ENCODE assay signal across 26 cellular contexts in genomic region chr14:22046063-22046462, GRCh38.
DNase-seq lines count a peak whose midpoint lies in the region; ATAC-seq, FAIRE-seq and TF ChIP-seq lines count a peak whose summit lies in the region.
"Had no signal": no experiment of that assay in that cellular context is flagged by ENCODE, and none has a peak within 500 bp of the region (broad histone marks: within the 10 kb centered on the region; RNA-seq: fewer than 3 reads in every experiment).

No MANE protein-coding gene starts in this region.

- no peaks in the 10 kb centered on the region for H3K36me3 ChIP-seq in CD4-positive, CD25-positive, alpha-beta regulatory T cell (ENCODE audit: control insufficient read depth, insufficient read depth, low read length)
- H3K36me3 ChIP-seq in H1 (ENCODE audit: control insufficient read depth in 2 of 4, insufficient read depth in 4 of 4, low read length in 3 of 4), result no peaks in the 10 kb centered on the region
- H3K36me3 ChIP-seq: breast epithelium, colonic mucosa, esophagus muscularis mucosa, prostate gland, upper lobe of left lung had no signal

- H3K27ac Mint-ChIP-seq in T-helper 2 cell treated with Interferon-gamma antibody and Interleukin-4, amounts not matched to agents 5 μg/mL and 100 μg/mL, for 36 hours, result peak overlapping the region; percentile 78
- peak overlapping the region; percentile 67 to 94 (median 92) for H3K27ac Mint-ChIP-seq in CD4-positive, CD25-positive, alpha-beta regulatory T cell
- peak overlapping the region; percentile 77 for H3K27ac Mint-ChIP-seq in activated CD4-positive, alpha-beta memory T cell treated with anti-CD3 and anti-CD28 coated beads for 36 hours
- H3K27ac Mint-ChIP-seq: effector memory CD8-positive, alpha-beta T cell had no signal

- TF ChIP-seq CTCF in H1 (IDR thresholded peaks at IDR 0.05; ENCODE audit: control extremely low read depth in 1 of 3, insufficient read depth in 1 of 3, low read depth in 1 of 3, low read length in 3 of 3), result no peak

- no peak for ATAC-seq in CD4-positive, CD25-positive, alpha-beta regulatory T cell (ENCODE audit: low read depth in 2 of 2)
- ATAC-seq in GM21619 (IDR thresholded peaks at IDR 0.05; ENCODE audit: unreplicated experiment), result no peak
- no peak for ATAC-seq in HG03045 (IDR thresholded peaks at IDR 0.05; ENCODE audit: unreplicated experiment)
- no peak for ATAC-seq in GM18909 (IDR thresholded peaks at IDR 0.05; ENCODE audit: poor library complexity, unreplicated experiment)
- ATAC-seq: effector memory CD8-positive, alpha-beta T cell had no signal

- H3K9me3 Mint-ChIP-seq in T-helper 2 cell treated with Interferon-gamma antibody and Interleukin-4, amounts not matched to agents 5 μg/mL and 100 μg/mL, for 36 hours, result no peaks in the 10 kb centered on the region
- no peaks in the 10 kb centered on the region for H3K9me3 Mint-ChIP-seq in CD4-positive, CD25-positive, alpha-beta regulatory T cell
- H3K9me3 Mint-ChIP-seq in activated CD4-positive, alpha-beta memory T cell treated with anti-CD3 and anti-CD28 coated beads for 36 hours, result no peaks in the 10 kb centered on the region
- H3K9me3 Mint-ChIP-seq: effector memory CD8-positive, alpha-beta T cell had no signal

- no peak overlapping the region for H3K4ac ChIP-seq in H1 (replicated peaks; ENCODE audit: insufficient read length, low read depth, low read length)

- H4K20me1 ChIP-seq in H1 (replicated peaks in 1 of 2; ENCODE audit: control insufficient read depth in 1 of 2, insufficient read depth in 2 of 2, low read length in 2 of 2), result no peaks in the 10 kb centered on the region

- no peak overlapping the region for H3K9ac ChIP-seq in H1 (replicated peaks in 1 of 4; ENCODE audit: extremely low read depth in 1 of 4, low read depth in 3 of 4, low read length in 3 of 4)
- H3K9ac ChIP-seq: GM23248 had no signal

- no peaks in the 10 kb centered on the region for H3K36me3 Mint-ChIP-seq in T-helper 2 cell treated with Interferon-gamma antibody and Interleukin-4, amounts not matched to agents 5 μg/mL and 100 μg/mL, for 36 hours (ENCODE audit: low read depth)
- H3K36me3 Mint-ChIP-seq in CD4-positive, CD25-positive, alpha-beta regulatory T cell, result no peaks in the 10 kb centered on the region
- H3K36me3 Mint-ChIP-seq in activated CD4-positive, alpha-beta memory T cell treated with anti-CD3 and anti-CD28 coated beads for 36 hours, result no peaks in the 10 kb centered on the region

- 0 out of 2 replicates have a peak overlapping the region, but pooled peaks have one; percentile 49 for H2AFZ ChIP-seq in H1 (ENCODE audit: low read length)
- H2AFZ ChIP-seq: GM23248 had no signal

- H3K27ac ChIP-seq in CD4-positive, CD25-positive, alpha-beta regulatory T cell (ENCODE audit: insufficient read depth, low read length, poor library complexity, severe bottlenecking), result peak overlapping the region; percentile 14
- H3K27ac ChIP-seq in H1 (ENCODE audit: low read depth, low read length), result no peak overlapping the region
- H3K27ac ChIP-seq: breast epithelium, colonic mucosa, esophagus muscularis mucosa, GM23248, prostate gland, upper lobe of left lung had no signal

- H2BK15ac ChIP-seq in H1 (ENCODE audit: low read length), result no peak overlapping the region

- H2AK5ac ChIP-seq in H1 (ENCODE audit: low read depth, low read length), result no peak overlapping the region

- H3K18ac ChIP-seq in H1 (ENCODE audit: extremely low read depth, low read length), result no peak overlapping the region

- H3K23ac ChIP-seq in H1 (ENCODE audit: insufficient read length), result no peak overlapping the region

- no peak overlapping the region for H4K5ac ChIP-seq in H1 (ENCODE audit: insufficient read length, low read depth, low read length)

- H2BK5ac ChIP-seq in H1 (ENCODE audit: low read depth, low read length), result no peak overlapping the region

- FAIRE-seq in H1 (lab: Jason Lieb, UNC), result no peak

- H3K4me3 ChIP-seq in CD4-positive, CD25-positive, alpha-beta regulatory T cell (ENCODE audit: low read depth, low read length), result no peak overlapping the region
- no peak overlapping the region for H3K4me3 ChIP-seq in H1 (ENCODE audit: extremely low read depth in 1 of 4, insufficient read depth in 2 of 4, low read depth in 3 of 4, low read length in 4 of 4)
- H3K4me3 ChIP-seq: breast epithelium, colonic mucosa, esophagus muscularis mucosa, GM23248, prostate gland, upper lobe of left lung had no signal

- H3K27me3 Mint-ChIP-seq in T-helper 2 cell treated with Interferon-gamma antibody and Interleukin-4, amounts not matched to agents 5 μg/mL and 100 μg/mL, for 36 hours (ENCODE audit: low read depth), result no peaks in the 10 kb centered on the region
- peaks cover 7% of the 10 kb centered on the region for H3K27me3 Mint-ChIP-seq in CD4-positive, CD25-positive, alpha-beta regulatory T cell
- H3K27me3 Mint-ChIP-seq in activated CD4-positive, alpha-beta memory T cell treated with anti-CD3 and anti-CD28 coated beads for 36 hours, result no peaks in the 10 kb centered on the region

- H3K79me1 ChIP-seq in H1 (ENCODE audit: low read depth, low read length), result no peaks in the 10 kb centered on the region

- no peak overlapping the region for H4K91ac ChIP-seq in H1 (replicated peaks; ENCODE audit: insufficient read length, low read length)

- no peak overlapping the region for H2BK20ac ChIP-seq in H1 (ENCODE audit: low read length)

- H4K8ac ChIP-seq in H1 (ENCODE audit: extremely low read depth, insufficient read depth, low read length), result no peak overlapping the region

- no peaks in the 10 kb centered on the region for H3K4me1 ChIP-seq in CD4-positive, CD25-positive, alpha-beta regulatory T cell (ENCODE audit: control insufficient read depth, insufficient read depth, low read length, poor library complexity, severe bottlenecking)
- H3K4me1 ChIP-seq in H1 (replicated peaks in 1 of 4; ENCODE audit: control insufficient read depth in 3 of 4, insufficient read depth in 4 of 4, low read length in 3 of 4), result no peaks in the 10 kb centered on the region
- H3K4me1 ChIP-seq: breast epithelium, colonic mucosa, esophagus muscularis mucosa, prostate gland, upper lobe of left lung had no signal

- H3K4me2 ChIP-seq in H1 (ENCODE audit: insufficient read depth in 1 of 2, low read depth in 2 of 2, low read length in 2 of 2), result no peak overlapping the region

- no peak overlapping the region for H2BK120ac ChIP-seq in H1 (replicated peaks; ENCODE audit: low read depth, low read length)

- no peak overlapping the region for H3K56ac ChIP-seq in H1 (replicated peaks; ENCODE audit: insufficient read length, low read depth, low read length)

- peaks cover 30% of the 10 kb centered on the region for H3K4me1 Mint-ChIP-seq in T-helper 2 cell treated with Interferon-gamma antibody and Interleukin-4, amounts not matched to agents 5 μg/mL and 100 μg/mL, for 36 hours (ENCODE audit: low read depth)
- peaks cover 3 to 36% (median 8%) of the 10 kb centered on the region in 4 donors for H3K4me1 Mint-ChIP-seq in CD4-positive, CD25-positive, alpha-beta regulatory T cell
- H3K4me1 Mint-ChIP-seq in activated CD4-positive, alpha-beta memory T cell treated with anti-CD3 and anti-CD28 coated beads for 36 hours (ENCODE audit: low read depth), result peaks cover 28% of the 10 kb centered on the region

- 84% methylated on average over 3 of the region's 3 CpGs; no CpG with 5 or more reads in 1 of the 2 experiments for WGBS in H1 (ENCODE audit: extremely low coverage in 1 of 2, insufficient coverage in 1 of 2, insufficient read length in 1 of 2, insufficient replicate concordance in 2 of 2, low coverage in 1 of 2, low lambda C conversion rate in 2 of 2, missing lambda C conversion rate in 1 of 2), 2 experiments

- intact Hi-C loops in activated CD4-positive, alpha-beta memory T cell treated with anti-CD3 and anti-CD28 coated beads for 36 hours (cut with micrococcal nuclease), result loop anchor here (2.0 to 5.0 kb wide), 3 partner anchors 36 to 511 kb away; no protein-coding TSS in a partner anchor

- CTCF ChIA-PET in activated CD4-positive, alpha-beta memory T cell treated with anti-CD3 and anti-CD28 coated beads for 36 hours (lab: Charles Lee), result interaction anchor here (0.8 to 2.7 kb wide), 6 partner anchors 8 to 54 kb away, joined by 3 to 11 read pairs (median 3); no protein-coding TSS in a partner anchor
- CTCF ChIA-PET in H1 (lab: Charles Lee; ENCODE audit: partially characterized antibody), result interaction anchor here (0.9 to 4.4 kb wide), 21 partner anchors 9 to 211 kb away, joined by 3 to 30 read pairs (median 6); no protein-coding TSS in a partner anchor

- H2BK12ac ChIP-seq in H1 (ENCODE audit: low read depth, low read length), result no peak overlapping the region

- H3K4me3 Mint-ChIP-seq in T-helper 2 cell treated with Interferon-gamma antibody and Interleukin-4, amounts not matched to agents 5 μg/mL and 100 μg/mL, for 36 hours, result peak overlapping the region; percentile 57
- peak overlapping the region in 1 of 4 donors; percentile 8 for H3K4me3 Mint-ChIP-seq in CD4-positive, CD25-positive, alpha-beta regulatory T cell
- peak overlapping the region; percentile 35 for H3K4me3 Mint-ChIP-seq in activated CD4-positive, alpha-beta memory T cell treated with anti-CD3 and anti-CD28 coated beads for 36 hours

- POLR2A ChIA-PET in activated CD4-positive, alpha-beta memory T cell treated with anti-CD3 and anti-CD28 coated beads for 36 hours (lab: Charles Lee), result interaction anchor here (0.7 to 2.0 kb wide), 3 partner anchors 24 to 108 kb away, joined by 3 to 8 read pairs (median 6); no protein-coding TSS in a partner anchor
- POLR2A ChIA-PET in H1 (lab: Charles Lee; ENCODE audit: partially characterized antibody), result no interaction called here

- H3K14ac ChIP-seq in H1 (ENCODE audit: insufficient read length), result no peak overlapping the region

- no peaks in the 10 kb centered on the region for H3K9me3 ChIP-seq in CD4-positive, CD25-positive, alpha-beta regulatory T cell (ENCODE audit: control insufficient read depth in 2 of 2, low read length in 2 of 2)
- H3K9me3 ChIP-seq in H1 (ENCODE audit: insufficient read depth in 2 of 2, low read depth in 1 of 2, low read length in 1 of 2), result no peaks in the 10 kb centered on the region
- H3K9me3 ChIP-seq: breast epithelium, colonic mucosa, esophagus muscularis mucosa, prostate gland, upper lobe of left lung had no signal

- H3K27me3 ChIP-seq in CD4-positive, CD25-positive, alpha-beta regulatory T cell (ENCODE audit: control insufficient read depth, insufficient read depth, low read length), result no peaks in the 10 kb centered on the region
- H3K27me3 ChIP-seq in H1 (replicated peaks in 1 of 4; ENCODE audit: control insufficient read depth in 3 of 4, extremely low read depth in 1 of 4, insufficient read depth in 3 of 4, low read length in 3 of 4), result no peaks in the 10 kb centered on the region
- H3K27me3 ChIP-seq: breast epithelium, colonic mucosa, esophagus muscularis mucosa, upper lobe of left lung had no signal

- DNase-seq in T-helper 2 cell treated with Interferon-gamma antibody and Interleukin-4, amounts not matched to agents 5 μg/mL and 100 μg/mL, for 36 hours (ENCODE audit: low spot score), result no peak
- DNase-seq in T-helper 2 cell (no peak), H1 (ENCODE audit: low read depth in 1 of 2, low spot score in 2 of 2) (no peak)
- no peak for DNase-seq in CD4-positive, CD25-positive, alpha-beta regulatory T cell
- no peak for DNase-seq in activated CD4-positive, alpha-beta memory T cell treated with anti-CD3 and anti-CD28 coated beads for 36 hours
- DNase-seq: 8988T; activated CD4-positive, alpha-beta T cell treated with anti-CD3 and anti-CD28 coated beads, Interleukin-2, amount 50 U/mL, for 4 hours; amygdala; colonic mucosa; DMS53; effector memory CD8-positive, alpha-beta T cell; foreskin melanocyte; GDM1; GM23248; MM.1S; NCI-H1417 treated with DMSO at 0.1 percent for 48 hours; NCI-H510A; SIG-M5; stimulated activated CD4-positive, alpha-beta T cell treated with anti-CD3 and anti-CD28 coated beads, Interleukin-15, amount 100 ng/mL, for 24 hours had no signal

- no peaks in the 10 kb centered on the region for H3K79me2 ChIP-seq in H1 (ENCODE audit: control insufficient read depth in 1 of 2, insufficient read depth in 2 of 2, low read length in 2 of 2)

- TF ChIP-seq POLR2A in H1 (IDR thresholded peaks at IDR 0.05; ENCODE audit: control extremely low read depth in 1 of 2, low read depth in 2 of 2, low read length in 2 of 2), result no peak

- no peaks in the 10 kb centered on the region for H3K23me2 ChIP-seq in H1 (ENCODE audit: low read depth, low read length)

- TF ChIP-seq RAD21 in H1 (IDR thresholded peaks at IDR 0.05 in 1 of 2, conservative IDR thresholded peaks at IDR 0.05 in 1 of 2; ENCODE audit: low read depth in 2 of 2, low read length in 2 of 2), result no peak

- TF ChIP-seq EP300 in H1 (IDR thresholded peaks at IDR 0.05; ENCODE audit: borderline replicate concordance in 1 of 2, low read depth in 2 of 2, low read length in 2 of 2), result no peak
